1 cellular context compared by ENCODE assay signal in the genomic region with DNA sequence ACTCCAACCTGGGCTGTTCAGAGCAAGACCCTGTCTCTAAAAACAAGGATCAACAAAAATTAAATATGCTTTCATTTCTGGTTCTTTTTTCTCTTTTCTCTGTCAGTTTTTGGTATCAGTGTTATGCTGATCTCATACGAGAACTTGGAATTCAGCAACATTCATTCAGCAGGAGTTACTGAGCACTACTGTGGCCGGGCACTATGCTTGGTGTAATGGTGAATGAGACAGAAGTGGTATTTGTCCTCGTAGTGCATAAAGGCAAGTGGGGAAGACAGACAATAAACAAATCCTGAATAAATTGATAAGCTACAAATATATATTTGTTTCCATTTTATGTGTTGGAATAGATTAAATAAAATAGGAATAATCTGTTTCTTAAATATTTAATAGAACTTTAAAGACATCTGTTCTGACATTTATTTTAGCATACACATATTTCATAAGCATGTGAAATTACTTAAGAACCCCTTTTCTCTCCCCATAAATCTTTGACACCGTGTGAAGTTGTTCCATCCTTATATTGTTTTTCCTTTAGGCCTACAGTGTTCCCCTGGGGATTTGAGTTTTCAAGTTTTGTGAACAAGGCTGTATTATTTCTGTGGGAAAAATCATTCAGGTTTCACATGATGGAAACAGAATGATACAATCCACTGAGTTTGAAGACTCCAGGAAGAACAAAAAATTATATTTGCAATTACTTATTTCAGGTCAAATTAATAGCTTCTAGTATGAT.
TF ChIP-seq lines count a peak whose summit lies in the region.

No MANE protein-coding gene starts in this region.

TF ChIP-seq in A549, 52 proteins besides CTCF, POLR2A, EP300 and RAD21 (continued from another document):
- TF ChIP-seq MAX (IDR thresholded peaks at IDR 0.05) (no peak), HES2 (IDR thresholded peaks at IDR 0.05) (no peak), RARB (CRISPR knock-in tag; IDR thresholded peaks at IDR 0.05) (no peak), ZSCAN20 (CRISPR knock-in tag; IDR thresholded peaks at IDR 0.05) (no peak), BHLHE40 (IDR thresholded peaks at IDR 0.05; ENCODE audit: low read depth, low read length) (no peak)
- TF ChIP-seq, protein P1, sequence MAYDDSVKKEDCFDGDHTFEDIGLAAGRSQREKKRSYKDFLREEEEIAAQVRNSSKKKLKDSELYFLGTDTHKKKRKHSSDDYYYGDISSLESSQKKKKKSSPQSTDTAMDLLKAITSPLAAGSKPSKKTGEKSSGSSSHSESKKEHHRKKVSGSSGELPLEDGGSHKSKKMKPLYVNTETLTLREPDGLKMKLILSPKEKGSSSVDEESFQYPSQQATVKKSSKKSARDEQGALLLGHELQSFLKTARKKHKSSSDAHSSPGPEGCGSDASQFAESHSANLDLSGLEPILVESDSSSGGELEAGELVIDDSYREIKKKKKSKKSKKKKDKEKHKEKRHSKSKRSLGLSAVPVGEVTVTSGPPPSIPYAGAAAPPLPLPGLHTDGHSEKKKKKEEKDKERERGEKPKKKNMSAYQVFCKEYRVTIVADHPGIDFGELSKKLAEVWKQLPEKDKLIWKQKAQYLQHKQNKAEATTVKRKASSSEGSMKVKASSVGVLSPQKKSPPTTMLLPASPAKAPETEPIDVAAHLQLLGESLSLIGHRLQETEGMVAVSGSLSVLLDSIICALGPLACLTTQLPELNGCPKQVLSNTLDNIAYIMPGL (CRISPR knock-in tag; IDR thresholded peaks at IDR 0.05; ENCODE audit: borderline replicate concordance): no peak
